Comparison of ENCODE assay signal across 22 cellular contexts in genomic region chr7:97401398-97401797, GRCh38.
"Had no signal": no experiment of that assay in that cellular context is flagged by ENCODE, and none has a peak within 500 bp of the region (broad histone marks: within the 10 kb centered on the region; RNA-seq: fewer than 3 reads in every experiment).

No MANE protein-coding gene starts in this region.

- ATAC-seq: activated CD8-positive, alpha-beta T cell treated with anti-CD3 and anti-CD28 coated beads, Interleukin-2, amount 10 ng/mL, durations not matched to agents 7 days and 5 days; activated naive CD4-positive, alpha-beta T cell treated with anti-CD3 and anti-CD28 coated beads, Interleukin-2, amount 50 U/mL, for 72 hours; heart left ventricle; left cardiac atrium; natural killer cell treated with Interleukin-12 subunit alpha and Interleukin-12 subunit beta and Interleukin-15 and Interleukin-18, amount 100 ng/mL, for 72 hours; right cardiac atrium; stimulated activated naive CD8-positive, alpha-beta T cell treated with anti-CD3 and anti-CD28 coated beads, Interleukin-15, Interleukin-2, amounts not matched to agents 100 U/mL and 50 U/mL, for 24 hours; upper lobe of right lung had no signal

- DNase-seq: activated CD4-positive, alpha-beta T cell treated with anti-CD3 and anti-CD28 coated beads for 1 hour; activated CD4-positive, alpha-beta T cell treated with anti-CD3 and anti-CD28 coated beads, Interleukin-2, amount 50 U/mL, for 1 hour; activated CD8-positive, alpha-beta T cell treated with anti-CD3 and anti-CD28 coated beads, Interleukin-2, amount 10 ng/mL, durations not matched to agents 7 days and 5 days; activated T-cell treated with anti-CD3 and anti-CD28 coated beads, Interleukin-2, amount 50 U/mL, for 1 hour; aorta; brain microvascular endothelial cell; endodermal cell; esophagus squamous epithelium; heart left ventricle; islet precursor cell; left cardiac atrium; right cardiac atrium; stimulated activated CD4-positive, alpha-beta T cell treated with anti-CD3 and anti-CD28 coated beads, Interleukin-12 subunit alpha, Interleukin-12 subunit beta, amount 100 ng/mL, for 4 hours; stimulated activated CD4-positive, alpha-beta T cell treated with anti-CD3 and anti-CD28 coated beads, Interleukin-4, amount 100 ng/mL, for 4 hours; stimulated activated naive CD8-positive, alpha-beta T cell treated with anti-CD3 and anti-CD28 coated beads, Interleukin-15, Interleukin-2, amounts not matched to agents 100 U/mL and 50 U/mL, for 24 hours; T-helper 9 cell; thyroid gland; upper lobe of right lung had no signal

- H3K27me3 ChIP-seq: brain microvascular endothelial cell, esophagus squamous epithelium, heart left ventricle, thyroid gland, upper lobe of right lung had no signal

- H3K9me3 ChIP-seq: esophagus squamous epithelium, heart left ventricle, thyroid gland, upper lobe of right lung had no signal

- H3K4me1 ChIP-seq: esophagus squamous epithelium, heart left ventricle, parathyroid adenoma, thyroid gland, upper lobe of right lung had no signal

- H3K36me3 ChIP-seq: brain microvascular endothelial cell, esophagus squamous epithelium, heart left ventricle, thyroid gland, upper lobe of right lung had no signal

- H3K4me3 ChIP-seq: coronary artery, esophagus squamous epithelium, heart left ventricle, thyroid gland, upper lobe of right lung had no signal

- H2AFZ ChIP-seq: parathyroid adenoma had no signal
